ENCODE assay signal across 1 cellular context in genomic region chr21:42645211-42646075, GRCh38.
TF ChIP-seq lines count a peak whose summit lies in the region.

No MANE protein-coding gene starts in this region.

TF ChIP-seq in K562, 482 proteins besides CTCF, POLR2A, EP300 and RAD21 (continued from another document and continues in another):
- TF ChIP-seq, protein P1, sequence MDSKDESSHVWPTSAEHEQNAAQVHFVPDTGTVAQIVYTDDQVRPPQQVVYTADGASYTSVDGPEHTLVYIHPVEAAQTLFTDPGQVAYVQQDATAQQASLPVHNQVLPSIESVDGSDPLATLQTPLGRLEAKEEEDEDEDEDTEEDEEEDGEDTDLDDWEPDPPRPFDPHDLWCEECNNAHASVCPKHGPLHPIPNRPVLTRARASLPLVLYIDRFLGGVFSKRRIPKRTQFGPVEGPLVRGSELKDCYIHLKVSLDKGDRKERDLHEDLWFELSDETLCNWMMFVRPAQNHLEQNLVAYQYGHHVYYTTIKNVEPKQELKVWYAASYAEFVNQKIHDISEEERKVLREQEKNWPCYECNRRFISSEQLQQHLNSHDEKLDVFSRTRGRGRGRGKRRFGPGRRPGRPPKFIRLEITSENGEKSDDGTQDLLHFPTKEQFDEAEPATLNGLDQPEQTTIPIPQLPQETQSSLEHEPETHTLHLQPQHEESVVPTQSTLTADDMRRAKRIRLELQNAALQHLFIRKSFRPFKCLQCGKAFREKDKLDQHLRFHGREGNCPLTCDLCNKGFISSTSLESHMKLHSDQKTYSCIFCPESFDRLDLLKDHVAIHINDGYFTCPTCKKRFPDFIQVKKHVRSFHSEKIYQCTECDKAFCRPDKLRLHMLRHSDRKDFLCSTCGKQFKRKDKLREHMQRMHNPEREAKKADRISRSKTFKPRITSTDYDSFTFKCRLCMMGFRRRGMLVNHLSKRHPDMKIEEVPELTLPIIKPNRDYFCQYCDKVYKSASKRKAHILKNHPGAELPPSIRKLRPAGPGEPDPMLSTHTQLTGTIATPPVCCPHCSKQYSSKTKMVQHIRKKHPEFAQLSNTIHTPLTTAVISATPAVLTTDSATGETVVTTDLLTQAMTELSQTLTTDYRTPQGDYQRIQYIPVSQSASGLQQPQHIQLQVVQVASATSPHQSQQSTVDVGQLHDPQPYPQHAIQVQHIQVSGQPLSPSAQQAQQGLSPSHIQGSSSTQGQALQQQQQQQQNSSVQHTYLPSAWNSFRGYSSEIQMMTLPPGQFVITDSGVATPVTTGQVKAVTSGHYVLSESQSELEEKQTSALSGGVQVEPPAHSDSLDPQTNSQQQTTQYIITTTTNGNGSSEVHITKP (IDR thresholded peaks at IDR 0.05; ENCODE audit: partially characterized antibody) = no peak
- TF ChIP-seq PTRF (tag; IDR thresholded peaks at IDR 0.05) (no peak), ZNF507 (tag; conservative IDR thresholded peaks at IDR 0.05) (no peak), SIN3B (IDR thresholded peaks at IDR 0.05; ENCODE audit: low read depth) (no peak), TCF3 (CRISPR knock-in tag; IDR thresholded peaks at IDR 0.05) (no peak), MECOM (CRISPR knock-in tag; IDR thresholded peaks at IDR 0.05) (no peak), TSC22D4 (tag; IDR thresholded peaks at IDR 0.05) (no peak), E2F4 (CRISPR knock-in tag; IDR thresholded peaks at IDR 0.05; ENCODE audit: low read depth) (no peak), YY1 (IDR thresholded peaks at IDR 0.05; ENCODE audit: borderline replicate concordance in 1 of 3, control insufficient read depth in 1 of 3, extremely low read depth in 1 of 3, insufficient read depth in 3 of 3, insufficient read length in 1 of 3, insufficient replicate concordance in 2 of 3, low read depth in 1 of 3, low read length in 2 of 3) (no peak), ZNF511 (CRISPR knock-in tag; IDR thresholded peaks at IDR 0.05) (no peak), THRAP3 (IDR thresholded peaks at IDR 0.05; ENCODE audit: borderline replicate concordance) (no peak), ZKSCAN3 (CRISPR knock-in tag; IDR thresholded peaks at IDR 0.05) (no peak), GTF2E2 (tag; IDR thresholded peaks at IDR 0.05) (no peak), CCNT2 (IDR thresholded peaks at IDR 0.05; ENCODE audit: borderline replicate concordance, extremely low read depth, insufficient read length, low read depth, low read length) (no peak), ETV1 (tag; conservative IDR thresholded peaks at IDR 0.05; ENCODE audit: low read depth) (no peak), ELF2 (CRISPR knock-in tag; IDR thresholded peaks at IDR 0.05) (no peak), ZNF124 (CRISPR knock-in tag; IDR thresholded peaks at IDR 0.05) (no peak), NFRKB (IDR thresholded peaks at IDR 0.05; ENCODE audit: low read depth) (no peak), MYBL2 (IDR thresholded peaks at IDR 0.05; ENCODE audit: low read depth) (no peak), MYBL2 (CRISPR knock-in tag; IDR thresholded peaks at IDR 0.05; ENCODE audit: borderline replicate concordance) (no peak), HEY1 (CRISPR knock-in tag; IDR thresholded peaks at IDR 0.05; ENCODE audit: borderline replicate concordance) (no peak), GMEB1 (CRISPR knock-in tag; IDR thresholded peaks at IDR 0.05) (peak; percentile 10; the same call in 1 of the 2 replicates), RBM17 (IDR thresholded peaks at IDR 0.05; ENCODE audit: borderline replicate concordance, low read depth, low read length) (no peak), USF1 (CRISPR knock-in tag; IDR thresholded peaks at IDR 0.05) (peak; percentile 85), FOXJ3 (CRISPR knock-in tag; IDR thresholded peaks at IDR 0.05) (no peak), ZNF253 (CRISPR knock-in tag; conservative IDR thresholded peaks at IDR 0.05) (no peak), ZNF76 (CRISPR knock-in tag; IDR thresholded peaks at IDR 0.05; ENCODE audit: borderline replicate concordance) (0 out of 2 replicates have a peak, but pooled peaks have one; percentile 56), RBM22 (IDR thresholded peaks at IDR 0.05; ENCODE audit: low read depth, low read length, poor library complexity, severe bottlenecking) (no peak), RNF2 (IDR thresholded peaks at IDR 0.05) (no peak), ZNF347 (CRISPR knock-in tag; IDR thresholded peaks at IDR 0.05; ENCODE audit: low read depth) (no peak), POLR3A (IDR thresholded peaks at IDR 0.05; ENCODE audit: borderline replicate concordance, extremely low read depth, insufficient read depth, insufficient read length) (no peak), CREM (IDR thresholded peaks at IDR 0.05; ENCODE audit: low read depth) (no peak), ZBTB33 (CRISPR knock-in tag; IDR thresholded peaks at IDR 0.05) (no peak), ELF4 (CRISPR knock-in tag; IDR thresholded peaks at IDR 0.05) (no peak), PREB (CRISPR knock-in tag; IDR thresholded peaks at IDR 0.05) (no peak), ZNF644 (tag; IDR thresholded peaks at IDR 0.05; ENCODE audit: low read depth) (no peak), TRIM28 (IDR thresholded peaks at IDR 0.05) (no peak), ZNF696 (CRISPR knock-in tag; conservative IDR thresholded peaks at IDR 0.05) (no peak), FOSL1 (tag; conservative IDR thresholded peaks at IDR 0.05) (no peak), BRD4 (IDR thresholded peaks at IDR 0.05) (no peak)
- TF ChIP-seq, protein P2, sequence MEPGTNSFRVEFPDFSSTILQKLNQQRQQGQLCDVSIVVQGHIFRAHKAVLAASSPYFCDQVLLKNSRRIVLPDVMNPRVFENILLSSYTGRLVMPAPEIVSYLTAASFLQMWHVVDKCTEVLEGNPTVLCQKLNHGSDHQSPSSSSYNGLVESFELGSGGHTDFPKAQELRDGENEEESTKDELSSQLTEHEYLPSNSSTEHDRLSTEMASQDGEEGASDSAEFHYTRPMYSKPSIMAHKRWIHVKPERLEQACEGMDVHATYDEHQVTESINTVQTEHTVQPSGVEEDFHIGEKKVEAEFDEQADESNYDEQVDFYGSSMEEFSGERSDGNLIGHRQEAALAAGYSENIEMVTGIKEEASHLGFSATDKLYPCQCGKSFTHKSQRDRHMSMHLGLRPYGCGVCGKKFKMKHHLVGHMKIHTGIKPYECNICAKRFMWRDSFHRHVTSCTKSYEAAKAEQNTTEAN (CRISPR knock-in tag; IDR thresholded peaks at IDR 0.05) = no peak
- TF ChIP-seq, protein P3, sequence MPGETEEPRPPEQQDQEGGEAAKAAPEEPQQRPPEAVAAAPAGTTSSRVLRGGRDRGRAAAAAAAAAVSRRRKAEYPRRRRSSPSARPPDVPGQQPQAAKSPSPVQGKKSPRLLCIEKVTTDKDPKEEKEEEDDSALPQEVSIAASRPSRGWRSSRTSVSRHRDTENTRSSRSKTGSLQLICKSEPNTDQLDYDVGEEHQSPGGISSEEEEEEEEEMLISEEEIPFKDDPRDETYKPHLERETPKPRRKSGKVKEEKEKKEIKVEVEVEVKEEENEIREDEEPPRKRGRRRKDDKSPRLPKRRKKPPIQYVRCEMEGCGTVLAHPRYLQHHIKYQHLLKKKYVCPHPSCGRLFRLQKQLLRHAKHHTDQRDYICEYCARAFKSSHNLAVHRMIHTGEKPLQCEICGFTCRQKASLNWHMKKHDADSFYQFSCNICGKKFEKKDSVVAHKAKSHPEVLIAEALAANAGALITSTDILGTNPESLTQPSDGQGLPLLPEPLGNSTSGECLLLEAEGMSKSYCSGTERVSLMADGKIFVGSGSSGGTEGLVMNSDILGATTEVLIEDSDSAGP (CRISPR knock-in tag; IDR thresholded peaks at IDR 0.05) = no peak
- TF ChIP-seq, protein P4, sequence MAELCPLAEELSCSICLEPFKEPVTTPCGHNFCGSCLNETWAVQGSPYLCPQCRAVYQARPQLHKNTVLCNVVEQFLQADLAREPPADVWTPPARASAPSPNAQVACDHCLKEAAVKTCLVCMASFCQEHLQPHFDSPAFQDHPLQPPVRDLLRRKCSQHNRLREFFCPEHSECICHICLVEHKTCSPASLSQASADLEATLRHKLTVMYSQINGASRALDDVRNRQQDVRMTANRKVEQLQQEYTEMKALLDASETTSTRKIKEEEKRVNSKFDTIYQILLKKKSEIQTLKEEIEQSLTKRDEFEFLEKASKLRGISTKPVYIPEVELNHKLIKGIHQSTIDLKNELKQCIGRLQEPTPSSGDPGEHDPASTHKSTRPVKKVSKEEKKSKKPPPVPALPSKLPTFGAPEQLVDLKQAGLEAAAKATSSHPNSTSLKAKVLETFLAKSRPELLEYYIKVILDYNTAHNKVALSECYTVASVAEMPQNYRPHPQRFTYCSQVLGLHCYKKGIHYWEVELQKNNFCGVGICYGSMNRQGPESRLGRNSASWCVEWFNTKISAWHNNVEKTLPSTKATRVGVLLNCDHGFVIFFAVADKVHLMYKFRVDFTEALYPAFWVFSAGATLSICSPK (IDR thresholded peaks at IDR 0.05; ENCODE audit: borderline replicate concordance) = no peak
- TF ChIP-seq, protein P5, sequence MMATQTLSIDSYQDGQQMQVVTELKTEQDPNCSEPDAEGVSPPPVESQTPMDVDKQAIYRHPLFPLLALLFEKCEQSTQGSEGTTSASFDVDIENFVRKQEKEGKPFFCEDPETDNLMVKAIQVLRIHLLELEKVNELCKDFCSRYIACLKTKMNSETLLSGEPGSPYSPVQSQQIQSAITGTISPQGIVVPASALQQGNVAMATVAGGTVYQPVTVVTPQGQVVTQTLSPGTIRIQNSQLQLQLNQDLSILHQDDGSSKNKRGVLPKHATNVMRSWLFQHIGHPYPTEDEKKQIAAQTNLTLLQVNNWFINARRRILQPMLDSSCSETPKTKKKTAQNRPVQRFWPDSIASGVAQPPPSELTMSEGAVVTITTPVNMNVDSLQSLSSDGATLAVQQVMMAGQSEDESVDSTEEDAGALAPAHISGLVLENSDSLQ (IDR thresholded peaks at IDR 0.05) = no peak
